ENCODE assay signal across 13 cellular contexts in the genomic region with DNA sequence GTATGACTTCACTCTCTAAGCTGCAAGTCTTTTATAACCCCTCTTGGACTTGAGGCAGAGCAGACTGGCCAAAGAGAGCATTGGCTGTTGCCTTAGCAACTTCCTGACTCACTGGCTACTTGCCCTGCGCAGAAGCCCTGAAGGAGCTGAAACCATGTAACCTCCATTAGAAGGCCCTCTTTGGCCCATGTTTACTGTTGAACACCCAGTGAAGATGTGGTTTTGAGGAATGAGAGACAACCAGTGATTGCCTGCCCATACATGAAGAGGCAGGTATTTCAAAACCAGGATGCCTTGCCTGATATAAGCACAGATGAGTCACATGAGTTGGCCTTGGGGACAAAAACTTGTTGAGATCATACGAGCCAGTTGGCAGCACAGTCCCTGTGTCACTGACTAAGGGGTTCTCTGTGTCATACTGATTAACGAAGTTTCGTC.
DNase-seq lines count a peak whose midpoint lies in the region; ATAC-seq and TF ChIP-seq lines count a peak whose summit lies in the region.
"Had no signal": no experiment of that assay in that cellular context is flagged by ENCODE, and none has a peak within 500 bp of the region (broad histone marks: within the 10 kb centered on the region; RNA-seq: fewer than 3 reads in every experiment).

No MANE protein-coding gene starts in this region.

- H3K36me3 ChIP-seq in sigmoid colon = no peaks in the 10 kb centered on the region
- H3K36me3 ChIP-seq: tibial nerve had no signal

- no peak overlapping the region for H3K27ac Mint-ChIP-seq in naive thymus-derived CD8-positive, alpha-beta T cell

- CTCF ChIA-PET in RWPE1 (lab: Yijun Ruan, JAX) = interaction anchor here (0.6 to 0.7 kb wide), 2 partner anchors 104 to 183 kb away, joined by 3 read pairs; no protein-coding TSS in a partner anchor

- TF ChIP-seq POLR2A in sigmoid colon (IDR thresholded peaks at IDR 0.05) = no peak

- H3K4me3 ChIP-seq in sigmoid colon = no peak overlapping the region
- H3K4me3 ChIP-seq: tibial nerve had no signal

- H3K9me3 Mint-ChIP-seq in naive thymus-derived CD8-positive, alpha-beta T cell = no peaks in the 10 kb centered on the region

- H3K27ac ChIP-seq in RWPE1 (peak overlapping the region; percentile 90), sigmoid colon (peak overlapping the region in 2 of 4 donors; percentile 8 to 32)

- POLR2A ChIA-PET in RWPE1 (lab: Yijun Ruan, JAX; ENCODE audit: low non-redundant PET) = no interaction called here
- POLR2A ChIA-PET in naive thymus-derived CD8-positive, alpha-beta T cell (lab: Charles Lee) = no interaction called here

- no peaks in the 10 kb centered on the region for H3K27me3 ChIP-seq in sigmoid colon
- H3K27me3 ChIP-seq: tibial nerve had no signal

- no peaks in the 10 kb centered on the region for H3K9me3 ChIP-seq in sigmoid colon
- H3K9me3 ChIP-seq: tibial nerve had no signal

- 83 to 87% methylated on average over 4 of the region's 4 CpGs for WGBS in sigmoid colon, 2 donors

- no peak for TF ChIP-seq EP300 in sigmoid colon (IDR thresholded peaks at IDR 0.05)

- H3K36me3 Mint-ChIP-seq in naive thymus-derived CD8-positive, alpha-beta T cell = no peaks in the 10 kb centered on the region

- DNase-seq in ELF-1 (ENCODE audit: low read depth, low spot score) = peak; percentile 24
- DNase-seq in RWPE1 (ENCODE audit: low spot score) = peak; percentile 88
- peak; percentile 43 for DNase-seq in fibroblast of the conjunctiva (ENCODE audit: low read depth)
- DNase-seq in sigmoid colon = peak; percentile 85
- no peak for DNase-seq in NCI-H187 treated with DMSO at 0.1 percent for 48 hours (lab: John Stamatoyannopoulos, UW)
- DNase-seq in naive thymus-derived CD8-positive, alpha-beta T cell = no peak
- DNase-seq: activated CD4-positive, alpha-beta T cell treated with anti-CD3 and anti-CD28 coated beads, Interleukin-2, amount 50 U/mL, for 48 hours; NCI-H1694 treated with DMSO at 0.1 percent for 48 hours; SHP77 treated with DMSO at 0.1 percent for 48 hours; stimulated activated CD4-positive, alpha-beta T cell treated with anti-CD3 and anti-CD28 coated beads, Interleukin-2, amount 100 ng/mL, for 24 hours had no signal

- intact Hi-C loops in sigmoid colon (cut with DNase I) = no loop called here

- H3K4me1 ChIP-seq in sigmoid colon = peaks cover 0 to 12% (median 7%) of the 10 kb centered on the region in 4 donors

- no peak overlapping the region for H3K4me3 Mint-ChIP-seq in naive thymus-derived CD8-positive, alpha-beta T cell

- ATAC-seq in naive thymus-derived CD8-positive, alpha-beta T cell = no peak
- ATAC-seq in GM21786 (IDR thresholded peaks at IDR 0.05; ENCODE audit: unreplicated experiment) (no peak), GM18519 (IDR thresholded peaks at IDR 0.05; ENCODE audit: low FRiP score, unreplicated experiment) (no peak)

- TF ChIP-seq CTCF in RWPE1 (conservative IDR thresholded peaks at IDR 0.05; ENCODE audit: low read depth) (no peak), sigmoid colon (IDR thresholded peaks at IDR 0.05) (no peak)

- peaks cover 5 to 30% (median 21%) of the 10 kb centered on the region in 5 donors for H3K27me3 Mint-ChIP-seq in naive thymus-derived CD8-positive, alpha-beta T cell

- no peaks in the 10 kb centered on the region for H3K4me1 Mint-ChIP-seq in naive thymus-derived CD8-positive, alpha-beta T cell

Comparison
In these comparisons a context has a peak if more than half of its experiments do, and no peak if none do; other contexts are left out.
1. DNase-seq: peak in ELF-1 (single experiment), RWPE1 (single experiment), fibroblast of the conjunctiva (single experiment) and sigmoid colon (single experiment); none in NCI-H187 treated with DMSO at 0.1 percent for 48 hours (single experiment) and naive thymus-derived CD8-positive, alpha-beta T cell (0 of 10).